ENCODE assay signal across 22 cellular contexts in genomic region chr11:93467054-93467453, GRCh38.
DNase-seq lines count a peak whose midpoint lies in the region; FAIRE-seq and TF ChIP-seq lines count a peak whose summit lies in the region.
"Had no signal": no experiment of that assay in that cellular context is flagged by ENCODE, and none has a peak within 500 bp of the region (broad histone marks: within the 10 kb centered on the region; RNA-seq: fewer than 3 reads in every experiment).

No MANE protein-coding gene starts in this region.

- H2BK120ac ChIP-seq in mesendoderm (ENCODE audit: low read depth, low read length) = no peak overlapping the region

- no peak for TF ChIP-seq CTCF in astrocyte (IDR thresholded peaks at IDR 0.05; ENCODE audit: insufficient read depth, low read depth, low read length)

- WGBS in mesendoderm (ENCODE audit: extremely low coverage, insufficient coverage, low lambda C conversion rate) = no CpG with 5 or more reads among the region's 4 CpGs

- H3K4me3 ChIP-seq in astrocyte (ENCODE audit: insufficient read depth, low read depth, low read length) = no peak overlapping the region
- H3K4me3 ChIP-seq in mesendoderm (ENCODE audit: low read length) = no peak overlapping the region
- H3K4me3 ChIP-seq: GM23248 had no signal

- peak overlapping the region; percentile 14 for H3K4me3 Mint-ChIP-seq in astrocyte (ENCODE audit: unreplicated experiment)
- H3K4me3 Mint-ChIP-seq: CD4-positive, CD25-positive, alpha-beta regulatory T cell; CD8-positive, alpha-beta memory T cell; HFFc6 had no signal

- H3K9me3 ChIP-seq in astrocyte (ENCODE audit: insufficient read depth, low read depth, low read length) = no peaks in the 10 kb centered on the region
- H3K9me3 ChIP-seq: BE2C had no signal

- H3K27me3 ChIP-seq in astrocyte (ENCODE audit: insufficient read depth, low read length) (no peaks in the 10 kb centered on the region), mesendoderm (ENCODE audit: insufficient read depth, low read length, poor library complexity) (no peaks in the 10 kb centered on the region)
- H3K27me3 ChIP-seq: BE2C had no signal

- DNase-seq in NCI-H526 treated with DMSO at 0.1 percent for 48 hours (lab: John Stamatoyannopoulos, UW) (peak; percentile 79), astrocyte (ENCODE audit: low read depth) (no peak), mesendoderm (no peak), HuH-7 (ENCODE audit: low spot score) (no peak), NCI-H82 (lab: John Stamatoyannopoulos, UW) (no peak), Ammon's horn (ENCODE audit: low spot score) (no peak), GF-D8 (lab: John Stamatoyannopoulos, UW) (no peak)
- DNase-seq: BE2C; C1 segment of cervical spinal cord; CD4-positive, CD25-positive, alpha-beta regulatory T cell; CD8-positive, alpha-beta memory T cell; COR-L47; DMS 273 treated with DMSO at 0.1 percent for 48 hours; DMS53; DND-41; EL; GM23248; HFFc6; KG1 had no signal

- H3K9ac ChIP-seq in astrocyte (ENCODE audit: low read length) (no peak overlapping the region), mesendoderm (ENCODE audit: low read length) (no peak overlapping the region)
- H3K9ac ChIP-seq: GM23248 had no signal

- H2AFZ ChIP-seq in astrocyte (ENCODE audit: low read depth, low read length) = no peak overlapping the region
- H2AFZ ChIP-seq: GM23248 had no signal

- no peak overlapping the region for H3K4ac ChIP-seq in mesendoderm (ENCODE audit: low read depth, low read length)

- peaks cover 4% of the 10 kb centered on the region for H3K4me1 Mint-ChIP-seq in astrocyte (ENCODE audit: low read depth, unreplicated experiment)
- H3K4me1 Mint-ChIP-seq: CD4-positive, CD25-positive, alpha-beta regulatory T cell; CD8-positive, alpha-beta memory T cell had no signal

- H3K4me2 ChIP-seq in astrocyte (ENCODE audit: low read length) (no peak overlapping the region), mesendoderm (ENCODE audit: low read length) (no peak overlapping the region)

- no peak overlapping the region for H2BK5ac ChIP-seq in mesendoderm (ENCODE audit: low read length)

- H3K36me3 Mint-ChIP-seq in astrocyte (ENCODE audit: low read depth, unreplicated experiment) = no peaks in the 10 kb centered on the region
- H3K36me3 Mint-ChIP-seq: CD4-positive, CD25-positive, alpha-beta regulatory T cell; CD8-positive, alpha-beta memory T cell had no signal

- no peaks in the 10 kb centered on the region for H4K20me1 ChIP-seq in astrocyte (ENCODE audit: insufficient read depth, low read length)

- no peak overlapping the region for H3K18ac ChIP-seq in mesendoderm (ENCODE audit: low read length)

- H3K79me2 ChIP-seq in astrocyte (ENCODE audit: insufficient read depth, low read length) (no peaks in the 10 kb centered on the region), mesendoderm (ENCODE audit: control insufficient read depth, insufficient read depth, low read length) (no peaks in the 10 kb centered on the region)

- no peak overlapping the region for H2BK15ac ChIP-seq in mesendoderm (replicated peaks; ENCODE audit: low read depth)

- H3K79me1 ChIP-seq in mesendoderm (ENCODE audit: low read length) = no peaks in the 10 kb centered on the region

- H3K4me1 ChIP-seq in astrocyte (ENCODE audit: insufficient read depth, low read length) (no peaks in the 10 kb centered on the region), mesendoderm (ENCODE audit: control insufficient read depth, low read depth, low read length) (no peaks in the 10 kb centered on the region)
- H3K4me1 ChIP-seq: BE2C had no signal

- H4K8ac ChIP-seq in mesendoderm (ENCODE audit: low read depth, low read length) = no peak overlapping the region

- no peak overlapping the region for H4K5ac ChIP-seq in mesendoderm (ENCODE audit: low read length)

- no peak overlapping the region for H3K23ac ChIP-seq in mesendoderm (ENCODE audit: low read length)

- H3K27ac ChIP-seq in astrocyte (ENCODE audit: low read depth, low read length) (no peak overlapping the region), mesendoderm (ENCODE audit: low read depth, low read length) (no peak overlapping the region)
- H3K27ac ChIP-seq: GM23248 had no signal

- H2AK5ac ChIP-seq in mesendoderm (ENCODE audit: low read length) = no peak overlapping the region

- H3K27ac Mint-ChIP-seq in astrocyte (ENCODE audit: unreplicated experiment) = no peak overlapping the region
- H3K27ac Mint-ChIP-seq: HFFc6 had no signal

- H3K36me3 ChIP-seq in astrocyte (ENCODE audit: insufficient read depth, low read length) = no peaks in the 10 kb centered on the region
- no peaks in the 10 kb centered on the region for H3K36me3 ChIP-seq in mesendoderm (ENCODE audit: control insufficient read depth, insufficient read depth, low read length)
- H3K36me3 ChIP-seq: BE2C had no signal

- FAIRE-seq in astrocyte (lab: Jason Lieb, UNC) = no peak
- FAIRE-seq: GM12891, H54, HepG2 had no signal

- H3K27me3 Mint-ChIP-seq in astrocyte (ENCODE audit: low read depth, unreplicated experiment) = peaks cover 2% of the 10 kb centered on the region
- H3K27me3 Mint-ChIP-seq: CD4-positive, CD25-positive, alpha-beta regulatory T cell had no signal

- H3K56ac ChIP-seq in mesendoderm (ENCODE audit: low read length) = peak overlapping the region; percentile 56

- H3K9me3 Mint-ChIP-seq in astrocyte (ENCODE audit: unreplicated experiment) = peaks cover 5% of the 10 kb centered on the region
- H3K9me3 Mint-ChIP-seq: HFFc6 had no signal
